Comparison of ENCODE assay signal across 13 cellular contexts in the genomic region with DNA sequence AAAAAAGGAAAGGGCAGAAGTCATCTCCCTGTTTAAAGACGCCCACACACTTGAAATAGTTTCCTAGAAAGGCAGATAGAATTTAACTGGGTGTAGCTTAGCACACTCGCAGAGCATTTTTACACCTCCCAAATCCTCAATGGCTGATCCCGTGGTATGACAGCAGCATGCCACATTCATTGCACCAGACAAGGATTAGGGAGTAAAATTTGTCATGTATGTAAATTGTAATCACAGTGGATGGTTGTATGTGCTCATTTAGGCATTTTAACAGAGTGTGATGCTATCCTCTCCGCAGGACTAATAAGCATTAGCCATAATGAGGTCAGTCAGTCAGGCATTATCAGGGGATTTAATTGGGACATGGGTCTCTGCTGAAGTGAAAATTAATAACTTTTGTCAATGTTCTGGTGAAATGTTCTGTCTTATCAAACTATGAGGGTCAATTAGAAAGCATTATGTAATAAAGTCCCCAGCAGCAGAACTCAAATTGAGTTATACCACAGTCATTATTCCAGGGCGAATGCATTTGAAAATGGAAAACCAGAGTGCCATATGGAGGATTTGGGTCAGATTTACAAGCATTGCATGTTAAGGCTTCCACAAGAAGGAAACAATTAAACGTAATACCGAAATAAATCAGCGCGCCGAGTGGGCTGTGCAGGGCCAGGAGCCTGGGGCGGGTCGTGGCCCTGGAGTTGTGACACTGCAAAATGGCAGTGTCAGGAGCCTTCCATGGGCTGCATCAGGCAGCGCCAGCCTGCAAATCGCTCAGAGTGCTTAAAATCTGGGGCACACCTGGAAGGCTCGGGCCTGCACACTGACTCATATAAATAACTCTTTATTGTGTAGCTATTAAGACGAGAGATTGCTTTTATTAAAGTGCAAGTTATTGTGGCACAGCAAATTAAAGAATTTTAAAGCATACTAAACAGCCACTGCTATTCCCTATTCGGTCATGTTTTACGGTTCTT.
DNase-seq lines count a peak whose midpoint lies in the region; TF ChIP-seq lines count a peak whose summit lies in the region.
"Had no signal": no experiment of that assay in that cellular context is flagged by ENCODE, and none has a peak within 500 bp of the region (broad histone marks: within the 10 kb centered on the region; RNA-seq: fewer than 3 reads in every experiment).

No MANE protein-coding gene starts in this region.

- H3K27ac Mint-ChIP-seq in activated T-helper 1 cell treated with anti-CD3 and anti-CD28 coated beads, Interleukin-12 subunit alpha, Interleukin-12 subunit beta, Interleukin-2, Interleukin-4 antibody, amounts not matched to agents 30 ng/mL and 10 ng/mL and 1 ng/mL, durations not matched to agents 14 hours and 24 hours and 36 hours: no peak overlapping the region
- H3K27ac Mint-ChIP-seq: CD14-positive monocyte had no signal

- no peaks in the 10 kb centered on the region for H3K36me3 ChIP-seq in rectal smooth muscle tissue (ENCODE audit: control insufficient read depth, insufficient read depth, low read length)

- no peak for TF ChIP-seq CTCF in fibroblast of pulmonary artery (IDR thresholded peaks at IDR 0.05; ENCODE audit: low read length, missing control alignments)

- peaks cover 5% of the 10 kb centered on the region for H3K4me1 ChIP-seq in rectal smooth muscle tissue (ENCODE audit: control insufficient read depth, insufficient read depth, low read length)

- no peak overlapping the region for H3K27ac ChIP-seq in rectal smooth muscle tissue (ENCODE audit: low read depth, low read length)
- H3K27ac ChIP-seq: RWPE1 had no signal

- H3K27me3 Mint-ChIP-seq in activated T-helper 1 cell treated with anti-CD3 and anti-CD28 coated beads, Interleukin-12 subunit alpha, Interleukin-12 subunit beta, Interleukin-2, Interleukin-4 antibody, amounts not matched to agents 30 ng/mL and 10 ng/mL and 1 ng/mL, durations not matched to agents 14 hours and 24 hours and 36 hours (ENCODE audit: insufficient read depth): peaks cover 2% of the 10 kb centered on the region

- peak; percentile 42 for DNase-seq in AG20443 (ENCODE audit: low spot score)
- peak; percentile 27 for DNase-seq in OCI-M1 (lab: John Stamatoyannopoulos, UW)
- peak; percentile 13 for DNase-seq in fibroblast of pulmonary artery (ENCODE audit: low read depth)
- no peak for DNase-seq in activated T-helper 1 cell treated with anti-CD3 and anti-CD28 coated beads, Interleukin-12 subunit alpha, Interleukin-12 subunit beta, Interleukin-2, Interleukin-4 antibody, amounts not matched to agents 30 ng/mL and 10 ng/mL and 1 ng/mL, durations not matched to agents 14 hours and 24 hours and 36 hours (ENCODE audit: low spot score)
- no peak for DNase-seq in NCI-H2107 (lab: John Stamatoyannopoulos, UW)
- DNase-seq in NCI-H1092 (lab: John Stamatoyannopoulos, UW): no peak
- DNase-seq in stimulated activated CD4-positive, alpha-beta T cell treated with anti-CD3 and anti-CD28 coated beads, Interleukin-1b, Interleukin-23, amount 100 ng/mL, for 48 hours: no peak
- DNase-seq: NCI-H2171; stimulated activated CD4-positive, alpha-beta T cell treated with anti-CD3 and anti-CD28 coated beads, Interleukin-4, amount 100 ng/mL, for 1 hour had no signal

- no peaks in the 10 kb centered on the region for H3K27me3 ChIP-seq in rectal smooth muscle tissue (ENCODE audit: control insufficient read depth, insufficient read depth, low read length)

- no peaks in the 10 kb centered on the region for H3K36me3 Mint-ChIP-seq in activated T-helper 1 cell treated with anti-CD3 and anti-CD28 coated beads, Interleukin-12 subunit alpha, Interleukin-12 subunit beta, Interleukin-2, Interleukin-4 antibody, amounts not matched to agents 30 ng/mL and 10 ng/mL and 1 ng/mL, durations not matched to agents 14 hours and 24 hours and 36 hours (ENCODE audit: low read depth)
- H3K36me3 Mint-ChIP-seq: CD14-positive monocyte had no signal

- no peaks in the 10 kb centered on the region for H3K9me3 Mint-ChIP-seq in activated T-helper 1 cell treated with anti-CD3 and anti-CD28 coated beads, Interleukin-12 subunit alpha, Interleukin-12 subunit beta, Interleukin-2, Interleukin-4 antibody, amounts not matched to agents 30 ng/mL and 10 ng/mL and 1 ng/mL, durations not matched to agents 14 hours and 24 hours and 36 hours

- no peaks in the 10 kb centered on the region for H3K4me1 Mint-ChIP-seq in activated T-helper 1 cell treated with anti-CD3 and anti-CD28 coated beads, Interleukin-12 subunit alpha, Interleukin-12 subunit beta, Interleukin-2, Interleukin-4 antibody, amounts not matched to agents 30 ng/mL and 10 ng/mL and 1 ng/mL, durations not matched to agents 14 hours and 24 hours and 36 hours (ENCODE audit: low read depth)
- H3K4me1 Mint-ChIP-seq: CD14-positive monocyte had no signal

- H3K9ac ChIP-seq in rectal smooth muscle tissue (ENCODE audit: low read length): no peak overlapping the region

- intact Hi-C loops in activated T-helper 1 cell treated with anti-CD3 and anti-CD28 coated beads, Interleukin-12 subunit alpha, Interleukin-12 subunit beta, Interleukin-2, Interleukin-4 antibody, amounts not matched to agents 30 ng/mL and 10 ng/mL and 1 ng/mL, durations not matched to agents 14 hours and 24 hours and 36 hours (cut with micrococcal nuclease): no loop called here

- H3K4me3 Mint-ChIP-seq in activated T-helper 1 cell treated with anti-CD3 and anti-CD28 coated beads, Interleukin-12 subunit alpha, Interleukin-12 subunit beta, Interleukin-2, Interleukin-4 antibody, amounts not matched to agents 30 ng/mL and 10 ng/mL and 1 ng/mL, durations not matched to agents 14 hours and 24 hours and 36 hours: no peak overlapping the region
- H3K4me3 Mint-ChIP-seq: CD14-positive monocyte, neural crest cell had no signal

- no peak overlapping the region for H3K4me3 ChIP-seq in fibroblast of pulmonary artery (replicated peaks; ENCODE audit: low read depth, low read length)
- peak overlapping the region; percentile 35 for H3K4me3 ChIP-seq in rectal smooth muscle tissue (ENCODE audit: low read length)

Comparison
In these comparisons a context has a peak if more than half of its experiments do, and no peak if none do; other contexts are left out.
1. DNase-seq: peak in AG20443 (single experiment), OCI-M1 (single experiment) and fibroblast of pulmonary artery (single experiment); none in activated T-helper 1 cell treated with anti-CD3 and anti-CD28 coated beads, Interleukin-12 subunit alpha, Interleukin-12 subunit beta, Interleukin-2, Interleukin-4 antibody, amounts not matched to agents 30 ng/mL and 10 ng/mL and 1 ng/mL, durations not matched to agents 14 hours and 24 hours and 36 hours (single experiment), NCI-H2107 (single experiment), NCI-H1092 (single experiment) and stimulated activated CD4-positive, alpha-beta T cell treated with anti-CD3 and anti-CD28 coated beads, Interleukin-1b, Interleukin-23, amount 100 ng/mL, for 48 hours (single experiment).